17 cellular contexts compared by ENCODE assay signal in genomic region chr4:119501740-119502139, GRCh38.
DNase-seq lines count a peak whose midpoint lies in the region; FAIRE-seq and TF ChIP-seq lines count a peak whose summit lies in the region.
"Had no signal": no experiment of that assay in that cellular context is flagged by ENCODE, and none has a peak within 500 bp of the region (broad histone marks: within the 10 kb centered on the region; RNA-seq: fewer than 3 reads in every experiment).

No MANE protein-coding gene starts in this region.

- H3K9me3 Mint-ChIP-seq in nephron (no peaks in the 10 kb centered on the region), progenitor cell of endocrine pancreas (ENCODE audit: low read depth) (no peaks in the 10 kb centered on the region)
- H3K9me3 Mint-ChIP-seq in activated CD4-positive, alpha-beta memory T cell treated with anti-CD3 and anti-CD28 coated beads, Interleukin-2, amount 10 ng/mL, durations not matched to agents 7 days and 5 days, result no peaks in the 10 kb centered on the region
- H3K9me3 Mint-ChIP-seq: CD4-positive, alpha-beta memory T cell had no signal

- H3K27me3 Mint-ChIP-seq in nephron (ENCODE audit: low read depth), result no peaks in the 10 kb centered on the region
- H3K27me3 Mint-ChIP-seq in progenitor cell of endocrine pancreas, result no peaks in the 10 kb centered on the region
- no peaks in the 10 kb centered on the region for H3K27me3 Mint-ChIP-seq in activated CD4-positive, alpha-beta memory T cell treated with anti-CD3 and anti-CD28 coated beads, Interleukin-2, amount 10 ng/mL, durations not matched to agents 7 days and 5 days
- H3K27me3 Mint-ChIP-seq: CD4-positive, alpha-beta memory T cell had no signal

- H3K9me3 ChIP-seq in HUES48 (ENCODE audit: control insufficient read depth, insufficient read depth, low read length), result no peaks in the 10 kb centered on the region

- peak overlapping the region; percentile 15 for H3K27ac ChIP-seq in HUES48 (ENCODE audit: low read depth, low read length)

- H3K4me1 ChIP-seq in HUES48 (ENCODE audit: control insufficient read depth, insufficient read depth, low read length), result no peaks in the 10 kb centered on the region

- peaks cover 97% of the 10 kb centered on the region for H3K36me3 ChIP-seq in HUES48 (ENCODE audit: control insufficient read depth, insufficient read depth, low read length)
- no peaks in the 10 kb centered on the region for H3K36me3 ChIP-seq in bronchial epithelial cell (ENCODE audit: control insufficient read depth, insufficient read depth, low read length)

- H3K4me3 ChIP-seq in HUES48 (ENCODE audit: low read depth, low read length), result no peak overlapping the region
- H3K4me3 ChIP-seq in bronchial epithelial cell (ENCODE audit: low read depth, low read length), result no peak overlapping the region

- H3K36me3 Mint-ChIP-seq in nephron (ENCODE audit: low read depth), result peaks cover 69% of the 10 kb centered on the region
- peaks cover 22% of the 10 kb centered on the region for H3K36me3 Mint-ChIP-seq in progenitor cell of endocrine pancreas (ENCODE audit: insufficient read depth)
- H3K36me3 Mint-ChIP-seq in activated CD4-positive, alpha-beta memory T cell treated with anti-CD3 and anti-CD28 coated beads, Interleukin-2, amount 10 ng/mL, durations not matched to agents 7 days and 5 days (ENCODE audit: low read depth), result peaks cover 25% of the 10 kb centered on the region

- CTCF ChIA-PET in activated CD4-positive, alpha-beta memory T cell treated with anti-CD3 and anti-CD28 coated beads, Interleukin-2, amount 10 ng/mL, durations not matched to agents 7 days and 5 days (lab: Charles Lee), result no interaction called here

- peaks cover 12% of the 10 kb centered on the region for H3K4me1 Mint-ChIP-seq in nephron
- H3K4me1 Mint-ChIP-seq in progenitor cell of endocrine pancreas (ENCODE audit: low read depth), result peaks cover 10% of the 10 kb centered on the region
- H3K4me1 Mint-ChIP-seq in activated CD4-positive, alpha-beta memory T cell treated with anti-CD3 and anti-CD28 coated beads, Interleukin-2, amount 10 ng/mL, durations not matched to agents 7 days and 5 days, result peaks cover 3% of the 10 kb centered on the region
- H3K4me1 Mint-ChIP-seq: CD4-positive, alpha-beta memory T cell had no signal

- H3K27ac Mint-ChIP-seq in nephron, result peak overlapping the region in 2 of 3 experiments; percentile 29 to 48
- H3K27ac Mint-ChIP-seq in progenitor cell of endocrine pancreas, result peak overlapping the region; percentile 43
- H3K27ac Mint-ChIP-seq in activated CD4-positive, alpha-beta memory T cell treated with anti-CD3 and anti-CD28 coated beads, Interleukin-2, amount 10 ng/mL, durations not matched to agents 7 days and 5 days, result no peak overlapping the region
- H3K27ac Mint-ChIP-seq: CD4-positive, alpha-beta memory T cell had no signal

- peak; percentile 13 for FAIRE-seq in bronchial epithelial cell (lab: Jason Lieb, UNC)
- FAIRE-seq: G401.6, GM12892, H54 had no signal

- no peak for TF ChIP-seq CTCF in bronchial epithelial cell (IDR thresholded peaks at IDR 0.05; ENCODE audit: insufficient read depth, low read length, severe bottlenecking)
- no peak for TF ChIP-seq CTCF in nephron (IDR thresholded peaks at IDR 0.05; ENCODE audit: unreplicated experiment in 3 of 3)
- no peak for TF ChIP-seq CTCF in progenitor cell of endocrine pancreas (IDR thresholded peaks at IDR 0.05; ENCODE audit: unreplicated experiment)

- H3K4me3 Mint-ChIP-seq in nephron (no peak overlapping the region), progenitor cell of endocrine pancreas (ENCODE audit: low read depth) (no peak overlapping the region)
- no peak overlapping the region for H3K4me3 Mint-ChIP-seq in activated CD4-positive, alpha-beta memory T cell treated with anti-CD3 and anti-CD28 coated beads, Interleukin-2, amount 10 ng/mL, durations not matched to agents 7 days and 5 days
- H3K4me3 Mint-ChIP-seq: CD4-positive, alpha-beta memory T cell had no signal

- DNase-seq in bronchial epithelial cell (ENCODE audit: low read depth) (no peak), progenitor cell of endocrine pancreas (ENCODE audit: low spot score, unreplicated experiment) (no peak), DMS 273 treated with DMSO at 0.1 percent for 48 hours (lab: John Stamatoyannopoulos, UW) (no peak), SKM-1 treated with dmso at 0.1 percent for 144 hours (lab: John Stamatoyannopoulos, UW; ENCODE audit: unreplicated experiment) (no peak)
- DNase-seq in activated CD4-positive, alpha-beta memory T cell treated with anti-CD3 and anti-CD28 coated beads, Interleukin-2, amount 10 ng/mL, durations not matched to agents 7 days and 5 days, result no peak
- DNase-seq: C1 segment of cervical spinal cord; Calu3; CD4-positive, alpha-beta memory T cell; COR-L47; DMS153; DND-41; GOT3 had no signal

- no peak overlapping the region for H3K9ac ChIP-seq in HUES48 (ENCODE audit: low read depth, low read length)

- POLR2A ChIA-PET in activated CD4-positive, alpha-beta memory T cell treated with anti-CD3 and anti-CD28 coated beads, Interleukin-2, amount 10 ng/mL, durations not matched to agents 7 days and 5 days (lab: Charles Lee), result no interaction called here

- H3K27me3 ChIP-seq in HUES48 (ENCODE audit: control insufficient read depth, insufficient read depth, low read length) (no peaks in the 10 kb centered on the region), bronchial epithelial cell (ENCODE audit: control insufficient read depth, insufficient read depth, low read length) (no peaks in the 10 kb centered on the region)
